Comparison of ENCODE assay signal across 18 cellular contexts in the genomic region with DNA sequence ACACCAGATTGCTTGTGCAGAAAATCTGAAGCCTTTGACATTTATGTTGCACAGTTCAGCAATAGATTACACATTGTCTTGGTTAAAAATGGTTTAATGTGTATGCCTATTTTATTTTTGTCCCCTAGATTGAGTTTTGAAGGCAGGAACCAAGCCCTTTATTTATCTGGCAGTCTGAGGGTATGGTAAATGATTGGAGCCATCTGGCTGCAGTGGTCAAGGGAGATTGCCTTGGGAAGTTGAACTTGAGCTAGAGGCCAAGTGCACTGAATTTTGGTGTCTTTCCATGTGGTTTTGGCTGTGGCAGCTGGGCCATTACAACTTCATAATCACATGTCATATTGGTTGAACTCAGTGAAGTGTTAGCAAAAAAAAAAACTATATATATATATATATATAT. TPM values are rescaled to one million over a fixed set of nuclear protein-coding genes. Genes with fewer than 3 reads are reported as not detected.
DNase-seq lines count a peak whose midpoint lies in the region; ATAC-seq and TF ChIP-seq lines count a peak whose summit lies in the region.
"Had no signal": no experiment of that assay in that cellular context is flagged by ENCODE, and none has a peak within 500 bp of the region (broad histone marks: within the 10 kb centered on the region; RNA-seq: fewer than 3 reads in every experiment).

No MANE protein-coding gene starts in this region.

- peak overlapping the region; percentile 12 for H3K27ac ChIP-seq in vagina
- H3K27ac ChIP-seq: BLaER1 treated with 17β-estradiol and CSF1 and Interleukin-3, amounts not matched to agents 10 nM and 100 nM; HL-60; SK-N-MC had no signal

- H3K36me3 ChIP-seq in vagina = no peaks in the 10 kb centered on the region
- H3K36me3 ChIP-seq: BLaER1 treated with 17β-estradiol and CSF1 and Interleukin-3, amounts not matched to agents 10 nM and 100 nM had no signal

- TF ChIP-seq POLR2A in vagina (IDR thresholded peaks at IDR 0.05) = no peak

- H3K4me1 ChIP-seq in vagina = peaks cover 20% of the 10 kb centered on the region

- H3K9me3 ChIP-seq in vagina = no peaks in the 10 kb centered on the region
- H3K9me3 ChIP-seq: BLaER1 treated with 17β-estradiol and CSF1 and Interleukin-3, amounts not matched to agents 10 nM and 100 nM had no signal

- no peaks in the 10 kb centered on the region for H3K27me3 ChIP-seq in vagina
- H3K27me3 ChIP-seq: BLaER1 treated with 17β-estradiol and CSF1 and Interleukin-3, amounts not matched to agents 10 nM and 100 nM had no signal

- ATAC-seq in Right ventricle myocardium superior (ENCODE audit: poor library complexity) = peak; percentile 50
- ATAC-seq: Panc1 had no signal

- TF ChIP-seq CTCF in fibroblast of the aortic adventitia (IDR thresholded peaks at IDR 0.05; ENCODE audit: insufficient read depth, low read length) (no peak), vagina (IDR thresholded peaks at IDR 0.05) (no peak)

- H3K4me3 ChIP-seq in fibroblast of the aortic adventitia (ENCODE audit: low read depth, low read length) = no peak overlapping the region
- H3K4me3 ChIP-seq in vagina = no peak overlapping the region
- H3K4me3 ChIP-seq: BLaER1 treated with 17β-estradiol and CSF1 and Interleukin-3, amounts not matched to agents 10 nM and 100 nM had no signal

- intact Hi-C loops in Right ventricle myocardium superior (cut with DNase I) (no loop called here), cardiac septum (cut with DNase I) (no loop called here), vagina (cut with DNase I) (no loop called here)

- DNase-seq in Right ventricle myocardium superior (no peak), cardiac septum (ENCODE audit: low spot score) (no peak), RPMI7951 (ENCODE audit: low read depth) (peak; percentile 74), fibroblast of the aortic adventitia (ENCODE audit: low read depth) (peak; percentile 92), vagina (ENCODE audit: extremely low spot score in 2 of 2) (no peak), NCI-H2029 treated with DMSO at 0.1 percent for 48 hours (lab: John Stamatoyannopoulos, UW) (no peak), COLO668 (lab: John Stamatoyannopoulos, UW; ENCODE audit: unreplicated experiment) (no peak), activated gamma-delta T cell treated with Interleukin-2 at 50 U/mL for 16 hours (no peak)
- DNase-seq: 8988T; CD8-positive, alpha-beta memory T cell; HFFc6; NCI-H1092; NCI-H1436 treated with DMSO at 0.1 percent for 48 hours; NCI-H2081 treated with DMSO at 0.1 percent for 48 hours had no signal

RNA-seq across cellular contexts. Expression of gene TLN2, which starts 23.4 kb away (rescaled TPM):
- 40.2 TPM for total RNA-seq in Right ventricle myocardium superior
- total RNA-seq in cardiac septum = 32.9 TPM
- 8.8 and 10.3 TPM in 2 replicates for total RNA-seq in RPMI7951 (2014; rRNA removed; shearing (Covaris generic))
- total RNA-seq in fibroblast of the aortic adventitia (ENCODE audit: low replicate concordance) = 33.7 and 40.6 TPM in 2 replicates
- 48.9 TPM for total RNA-seq in vagina

Comparison
In these comparisons a context has a peak if more than half of its experiments do, and no peak if none do; other contexts are left out.
1. DNase-seq: peak in RPMI7951 (single experiment) and fibroblast of the aortic adventitia (single experiment); none in Right ventricle myocardium superior (single experiment), cardiac septum (single experiment), vagina (0 of 2), NCI-H2029 treated with DMSO at 0.1 percent for 48 hours (single experiment), COLO668 (single experiment) and activated gamma-delta T cell treated with Interleukin-2 at 50 U/mL for 16 hours (single experiment).